ENCODE assay signal across 25 cellular contexts in genomic region chr6:163630575-163630974, GRCh38.
"Had no signal": no experiment of that assay in that cellular context is flagged by ENCODE, and none has a peak within 500 bp of the region (broad histone marks: within the 10 kb centered on the region; RNA-seq: fewer than 3 reads in every experiment).

No MANE protein-coding gene starts in this region.

- H3K27ac ChIP-seq: coronary artery, esophagus muscularis mucosa, foreskin keratinocyte, gastroesophageal sphincter, heart left ventricle, hepatocyte, lower lobe of right lung, ovary, sigmoid colon, thoracic aorta, tibial nerve, upper lobe of left lung had no signal

- H3K36me3 ChIP-seq: esophagus muscularis mucosa, gastroesophageal sphincter, heart left ventricle, lower lobe of right lung, ovary, sigmoid colon, thoracic aorta, tibial nerve, upper lobe of left lung had no signal

- FAIRE-seq: endothelial cell of umbilical vein, islet of Langerhans, urothelium cell line had no signal

- H3K4me2 ChIP-seq: hepatocyte had no signal

- H3K79me2 ChIP-seq: hepatocyte had no signal

- ATAC-seq: foreskin keratinocyte; gastroesophageal sphincter; heart left ventricle; left ventricle myocardium superior; naive thymus-derived CD8-positive, alpha-beta T cell; stimulated activated naive CD8-positive, alpha-beta T cell treated with anti-CD3 and anti-CD28 coated beads, Interleukin-15, Interleukin-2, amounts not matched to agents 100 U/mL and 50 U/mL, for 24 hours had no signal

- DNase-seq: dermis blood vessel endothelial cell; effector memory CD4-positive, alpha-beta T cell; foreskin keratinocyte; heart left ventricle; left cardiac atrium; left ventricle myocardium superior; lower lobe of right lung; naive thymus-derived CD8-positive, alpha-beta T cell; nephron progenitor cell; occipital lobe; ovary; sigmoid colon; stimulated activated CD4-positive, alpha-beta T cell treated with anti-CD3 and anti-CD28 coated beads, Interleukin-4, amount 100 ng/mL, for 4 hours; stimulated activated naive CD8-positive, alpha-beta T cell treated with anti-CD3 and anti-CD28 coated beads, Interleukin-15, Interleukin-2, amounts not matched to agents 100 U/mL and 50 U/mL, for 24 hours; substantia nigra had no signal

- H2AFZ ChIP-seq: hepatocyte had no signal

- H3K9me3 ChIP-seq: lower lobe of right lung, ovary had no signal

- H3K4me3 ChIP-seq: coronary artery, esophagus muscularis mucosa, heart left ventricle, hepatocyte, lower lobe of right lung, ovary, sigmoid colon, thoracic aorta, upper lobe of left lung had no signal

- H3K27me3 ChIP-seq: foreskin keratinocyte, hepatocyte, ovary, upper lobe of left lung had no signal

- H3K4me1 ChIP-seq: esophagus muscularis mucosa, foreskin keratinocyte, gastroesophageal sphincter, heart left ventricle, lower lobe of right lung, sigmoid colon, upper lobe of left lung had no signal
